In the genomic region with DNA sequence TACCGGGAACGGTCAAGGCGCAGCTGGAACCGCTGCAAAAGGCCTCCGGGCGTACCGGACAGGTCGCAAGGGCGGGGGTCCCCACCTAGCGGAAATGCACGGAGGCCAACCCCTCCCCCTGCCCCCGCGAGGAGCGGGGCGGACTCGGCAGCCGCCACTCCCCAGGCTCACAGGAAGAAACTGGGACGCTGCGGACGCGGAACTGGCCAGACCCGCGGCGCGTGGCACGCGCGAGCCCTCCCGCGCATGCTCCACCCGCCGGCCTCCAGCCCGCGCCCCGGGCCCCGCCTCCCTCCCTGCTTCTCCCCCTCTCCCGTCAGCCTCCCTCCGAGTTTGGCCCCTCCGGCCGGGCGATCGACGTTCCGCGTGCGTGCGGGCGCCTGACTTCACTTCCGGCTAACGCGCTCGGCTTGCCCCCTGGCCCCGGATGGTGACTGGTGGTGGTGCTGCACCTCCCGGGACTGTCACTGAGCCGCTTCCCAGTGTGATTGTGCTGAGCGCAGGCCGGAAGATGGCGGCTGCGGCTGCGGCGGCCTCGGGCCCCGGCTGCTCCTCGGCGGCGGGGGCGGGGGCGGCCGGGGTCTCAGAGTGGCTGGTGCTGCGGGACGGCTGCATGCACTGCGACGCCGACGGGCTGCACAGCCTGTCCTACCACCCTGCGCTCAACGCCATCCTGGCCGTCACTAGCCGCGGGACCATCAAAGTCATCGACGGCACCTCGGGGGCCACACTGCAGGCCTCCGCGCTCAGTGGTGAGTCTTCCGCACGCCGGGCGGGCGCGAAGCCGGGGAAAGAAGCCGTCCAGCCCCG, we compare ENCODE assay signal across 1 cellular context.
A peak's percentile ranks its signal among the peaks of the same experiment; 100 is the strongest.
TF ChIP-seq lines count a peak whose summit lies in the region.

A gene with protein sequence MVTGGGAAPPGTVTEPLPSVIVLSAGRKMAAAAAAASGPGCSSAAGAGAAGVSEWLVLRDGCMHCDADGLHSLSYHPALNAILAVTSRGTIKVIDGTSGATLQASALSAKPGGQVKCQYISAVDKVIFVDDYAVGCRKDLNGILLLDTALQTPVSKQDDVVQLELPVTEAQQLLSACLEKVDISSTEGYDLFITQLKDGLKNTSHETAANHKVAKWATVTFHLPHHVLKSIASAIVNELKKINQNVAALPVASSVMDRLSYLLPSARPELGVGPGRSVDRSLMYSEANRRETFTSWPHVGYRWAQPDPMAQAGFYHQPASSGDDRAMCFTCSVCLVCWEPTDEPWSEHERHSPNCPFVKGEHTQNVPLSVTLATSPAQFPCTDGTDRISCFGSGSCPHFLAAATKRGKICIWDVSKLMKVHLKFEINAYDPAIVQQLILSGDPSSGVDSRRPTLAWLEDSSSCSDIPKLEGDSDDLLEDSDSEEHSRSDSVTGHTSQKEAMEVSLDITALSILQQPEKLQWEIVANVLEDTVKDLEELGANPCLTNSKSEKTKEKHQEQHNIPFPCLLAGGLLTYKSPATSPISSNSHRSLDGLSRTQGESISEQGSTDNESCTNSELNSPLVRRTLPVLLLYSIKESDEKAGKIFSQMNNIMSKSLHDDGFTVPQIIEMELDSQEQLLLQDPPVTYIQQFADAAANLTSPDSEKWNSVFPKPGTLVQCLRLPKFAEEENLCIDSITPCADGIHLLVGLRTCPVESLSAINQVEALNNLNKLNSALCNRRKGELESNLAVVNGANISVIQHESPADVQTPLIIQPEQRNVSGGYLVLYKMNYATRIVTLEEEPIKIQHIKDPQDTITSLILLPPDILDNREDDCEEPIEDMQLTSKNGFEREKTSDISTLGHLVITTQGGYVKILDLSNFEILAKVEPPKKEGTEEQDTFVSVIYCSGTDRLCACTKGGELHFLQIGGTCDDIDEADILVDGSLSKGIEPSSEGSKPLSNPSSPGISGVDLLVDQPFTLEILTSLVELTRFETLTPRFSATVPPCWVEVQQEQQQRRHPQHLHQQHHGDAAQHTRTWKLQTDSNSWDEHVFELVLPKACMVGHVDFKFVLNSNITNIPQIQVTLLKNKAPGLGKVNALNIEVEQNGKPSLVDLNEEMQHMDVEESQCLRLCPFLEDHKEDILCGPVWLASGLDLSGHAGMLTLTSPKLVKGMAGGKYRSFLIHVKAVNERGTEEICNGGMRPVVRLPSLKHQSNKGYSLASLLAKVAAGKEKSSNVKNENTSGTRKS (N-terminal part only) (plus strand): TSS at position 289 of the 810 bp plus-strand sequence. CDS start 139 bp downstream, at position 428.

TF ChIP-seq in K562, 482 proteins besides CTCF, POLR2A, EP300 and RAD21 (continued from another document and continues in another):
- TF ChIP-seq, protein P1, sequence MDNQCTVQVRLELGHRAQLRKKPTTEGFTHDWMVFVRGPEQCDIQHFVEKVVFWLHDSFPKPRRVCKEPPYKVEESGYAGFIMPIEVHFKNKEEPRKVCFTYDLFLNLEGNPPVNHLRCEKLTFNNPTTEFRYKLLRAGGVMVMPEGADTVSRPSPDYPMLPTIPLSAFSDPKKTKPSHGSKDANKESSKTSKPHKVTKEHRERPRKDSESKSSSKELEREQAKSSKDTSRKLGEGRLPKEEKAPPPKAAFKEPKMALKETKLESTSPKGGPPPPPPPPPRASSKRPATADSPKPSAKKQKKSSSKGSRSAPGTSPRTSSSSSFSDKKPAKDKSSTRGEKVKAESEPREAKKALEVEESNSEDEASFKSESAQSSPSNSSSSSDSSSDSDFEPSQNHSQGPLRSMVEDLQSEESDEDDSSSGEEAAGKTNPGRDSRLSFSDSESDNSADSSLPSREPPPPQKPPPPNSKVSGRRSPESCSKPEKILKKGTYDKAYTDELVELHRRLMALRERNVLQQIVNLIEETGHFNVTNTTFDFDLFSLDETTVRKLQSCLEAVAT (IDR thresholded peaks at IDR 0.05), result no peak
- TF ChIP-seq TAL1 (IDR thresholded peaks at IDR 0.05), result no peak
- TF ChIP-seq NR2C1 (IDR thresholded peaks at IDR 0.05), result peak; percentile 95
- peak; percentile 97 for TF ChIP-seq NR2C1 (tag; IDR thresholded peaks at IDR 0.05)
- no peak for TF ChIP-seq ZNF197 (CRISPR knock-in tag; IDR thresholded peaks at IDR 0.05; ENCODE audit: low read depth)
- TF ChIP-seq, protein P2, sequence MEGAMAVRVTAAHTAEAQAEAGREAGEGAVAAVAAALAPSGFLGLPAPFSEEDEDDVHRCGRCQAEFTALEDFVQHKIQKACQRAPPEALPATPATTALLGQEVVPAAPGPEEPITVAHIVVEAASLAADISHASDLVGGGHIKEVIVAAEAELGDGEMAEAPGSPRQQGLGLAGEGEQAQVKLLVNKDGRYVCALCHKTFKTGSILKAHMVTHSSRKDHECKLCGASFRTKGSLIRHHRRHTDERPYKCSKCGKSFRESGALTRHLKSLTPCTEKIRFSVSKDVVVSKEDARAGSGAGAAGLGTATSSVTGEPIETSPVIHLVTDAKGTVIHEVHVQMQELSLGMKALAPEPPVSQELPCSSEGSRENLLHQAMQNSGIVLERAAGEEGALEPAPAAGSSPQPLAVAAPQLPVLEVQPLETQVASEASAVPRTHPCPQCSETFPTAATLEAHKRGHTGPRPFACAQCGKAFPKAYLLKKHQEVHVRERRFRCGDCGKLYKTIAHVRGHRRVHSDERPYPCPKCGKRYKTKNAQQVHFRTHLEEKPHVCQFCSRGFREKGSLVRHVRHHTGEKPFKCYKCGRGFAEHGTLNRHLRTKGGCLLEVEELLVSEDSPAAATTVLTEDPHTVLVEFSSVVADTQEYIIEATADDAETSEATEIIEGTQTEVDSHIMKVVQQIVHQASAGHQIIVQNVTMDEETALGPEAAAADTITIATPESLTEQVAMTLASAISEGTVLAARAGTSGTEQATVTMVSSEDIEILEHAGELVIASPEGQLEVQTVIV (CRISPR knock-in tag; IDR thresholded peaks at IDR 0.05; ENCODE audit: borderline replicate concordance), result no peak
- TF ChIP-seq MEF2D (tag; conservative IDR thresholded peaks at IDR 0.05; ENCODE audit: low read depth), result no peak
- TF ChIP-seq BACH1 (tag; IDR thresholded peaks at IDR 0.05), result no peak
- TF ChIP-seq ZNF224 (CRISPR knock-in tag; IDR thresholded peaks at IDR 0.05), result no peak
- peak; percentile 57; the same call in 1 of the 2 replicates for TF ChIP-seq ZNF766 (CRISPR knock-in tag; conservative IDR thresholded peaks at IDR 0.05)
- TF ChIP-seq DMBX1 (CRISPR knock-in tag; IDR thresholded peaks at IDR 0.05; ENCODE audit: borderline replicate concordance), result no peak
- no peak for TF ChIP-seq ZNF282 (CRISPR knock-in tag; IDR thresholded peaks at IDR 0.05)
- TF ChIP-seq, protein P3, sequence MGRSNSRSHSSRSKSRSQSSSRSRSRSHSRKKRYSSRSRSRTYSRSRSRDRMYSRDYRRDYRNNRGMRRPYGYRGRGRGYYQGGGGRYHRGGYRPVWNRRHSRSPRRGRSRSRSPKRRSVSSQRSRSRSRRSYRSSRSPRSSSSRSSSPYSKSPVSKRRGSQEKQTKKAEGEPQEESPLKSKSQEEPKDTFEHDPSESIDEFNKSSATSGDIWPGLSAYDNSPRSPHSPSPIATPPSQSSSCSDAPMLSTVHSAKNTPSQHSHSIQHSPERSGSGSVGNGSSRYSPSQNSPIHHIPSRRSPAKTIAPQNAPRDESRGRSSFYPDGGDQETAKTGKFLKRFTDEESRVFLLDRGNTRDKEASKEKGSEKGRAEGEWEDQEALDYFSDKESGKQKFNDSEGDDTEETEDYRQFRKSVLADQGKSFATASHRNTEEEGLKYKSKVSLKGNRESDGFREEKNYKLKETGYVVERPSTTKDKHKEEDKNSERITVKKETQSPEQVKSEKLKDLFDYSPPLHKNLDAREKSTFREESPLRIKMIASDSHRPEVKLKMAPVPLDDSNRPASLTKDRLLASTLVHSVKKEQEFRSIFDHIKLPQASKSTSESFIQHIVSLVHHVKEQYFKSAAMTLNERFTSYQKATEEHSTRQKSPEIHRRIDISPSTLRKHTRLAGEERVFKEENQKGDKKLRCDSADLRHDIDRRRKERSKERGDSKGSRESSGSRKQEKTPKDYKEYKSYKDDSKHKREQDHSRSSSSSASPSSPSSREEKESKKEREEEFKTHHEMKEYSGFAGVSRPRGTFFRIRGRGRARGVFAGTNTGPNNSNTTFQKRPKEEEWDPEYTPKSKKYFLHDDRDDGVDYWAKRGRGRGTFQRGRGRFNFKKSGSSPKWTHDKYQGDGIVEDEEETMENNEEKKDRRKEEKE (IDR thresholded peaks at IDR 0.05; ENCODE audit: borderline replicate concordance in 1 of 2, control insufficient read depth in 1 of 2, low read depth in 2 of 2, low read length in 1 of 2), result peak in 1 of 2 experiments; percentile 62; a peak in 1 of 4 replicates
- TF ChIP-seq TRIM28 (IDR thresholded peaks at IDR 0.05), result no peak
- TF ChIP-seq, protein P4, sequence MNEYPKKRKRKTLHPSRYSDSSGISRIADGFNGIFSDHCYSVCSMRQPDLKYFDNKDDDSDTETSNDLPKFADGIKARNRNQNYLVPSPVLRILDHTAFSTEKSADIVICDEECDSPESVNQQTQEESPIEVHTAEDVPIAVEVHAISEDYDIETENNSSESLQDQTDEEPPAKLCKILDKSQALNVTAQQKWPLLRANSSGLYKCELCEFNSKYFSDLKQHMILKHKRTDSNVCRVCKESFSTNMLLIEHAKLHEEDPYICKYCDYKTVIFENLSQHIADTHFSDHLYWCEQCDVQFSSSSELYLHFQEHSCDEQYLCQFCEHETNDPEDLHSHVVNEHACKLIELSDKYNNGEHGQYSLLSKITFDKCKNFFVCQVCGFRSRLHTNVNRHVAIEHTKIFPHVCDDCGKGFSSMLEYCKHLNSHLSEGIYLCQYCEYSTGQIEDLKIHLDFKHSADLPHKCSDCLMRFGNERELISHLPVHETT (CRISPR knock-in tag; conservative IDR thresholded peaks at IDR 0.05 in 1 of 2, IDR thresholded peaks at IDR 0.05 in 1 of 2), result peak in 1 of 2 experiments; percentile 100; a peak in 2 of 4 replicates
- no peak for TF ChIP-seq SLC30A9 (CRISPR knock-in tag; IDR thresholded peaks at IDR 0.05)
- peak; percentile 56 for TF ChIP-seq ZNF384 (IDR thresholded peaks at IDR 0.05; ENCODE audit: low read depth, low read length)
- no peak; the same call in 1 of the 2 replicates for TF ChIP-seq RBM17 (IDR thresholded peaks at IDR 0.05; ENCODE audit: borderline replicate concordance, low read depth, low read length)
- TF ChIP-seq, protein P5, sequence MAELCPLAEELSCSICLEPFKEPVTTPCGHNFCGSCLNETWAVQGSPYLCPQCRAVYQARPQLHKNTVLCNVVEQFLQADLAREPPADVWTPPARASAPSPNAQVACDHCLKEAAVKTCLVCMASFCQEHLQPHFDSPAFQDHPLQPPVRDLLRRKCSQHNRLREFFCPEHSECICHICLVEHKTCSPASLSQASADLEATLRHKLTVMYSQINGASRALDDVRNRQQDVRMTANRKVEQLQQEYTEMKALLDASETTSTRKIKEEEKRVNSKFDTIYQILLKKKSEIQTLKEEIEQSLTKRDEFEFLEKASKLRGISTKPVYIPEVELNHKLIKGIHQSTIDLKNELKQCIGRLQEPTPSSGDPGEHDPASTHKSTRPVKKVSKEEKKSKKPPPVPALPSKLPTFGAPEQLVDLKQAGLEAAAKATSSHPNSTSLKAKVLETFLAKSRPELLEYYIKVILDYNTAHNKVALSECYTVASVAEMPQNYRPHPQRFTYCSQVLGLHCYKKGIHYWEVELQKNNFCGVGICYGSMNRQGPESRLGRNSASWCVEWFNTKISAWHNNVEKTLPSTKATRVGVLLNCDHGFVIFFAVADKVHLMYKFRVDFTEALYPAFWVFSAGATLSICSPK (IDR thresholded peaks at IDR 0.05; ENCODE audit: borderline replicate concordance), result no peak
- TF ChIP-seq, protein P6, sequence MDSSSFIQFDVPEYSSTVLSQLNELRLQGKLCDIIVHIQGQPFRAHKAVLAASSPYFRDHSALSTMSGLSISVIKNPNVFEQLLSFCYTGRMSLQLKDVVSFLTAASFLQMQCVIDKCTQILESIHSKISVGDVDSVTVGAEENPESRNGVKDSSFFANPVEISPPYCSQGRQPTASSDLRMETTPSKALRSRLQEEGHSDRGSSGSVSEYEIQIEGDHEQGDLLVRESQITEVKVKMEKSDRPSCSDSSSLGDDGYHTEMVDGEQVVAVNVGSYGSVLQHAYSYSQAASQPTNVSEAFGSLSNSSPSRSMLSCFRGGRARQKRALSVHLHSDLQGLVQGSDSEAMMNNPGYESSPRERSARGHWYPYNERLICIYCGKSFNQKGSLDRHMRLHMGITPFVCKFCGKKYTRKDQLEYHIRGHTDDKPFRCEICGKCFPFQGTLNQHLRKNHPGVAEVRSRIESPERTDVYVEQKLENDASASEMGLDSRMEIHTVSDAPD (CRISPR knock-in tag; IDR thresholded peaks at IDR 0.05), result no peak
- no peak for TF ChIP-seq SMARCA4 (IDR thresholded peaks at IDR 0.05)
- peak; percentile 46; the same call in 1 of the 2 replicates for TF ChIP-seq TOE1 (IDR thresholded peaks at IDR 0.05; ENCODE audit: borderline replicate concordance)
- TF ChIP-seq TOE1 (CRISPR knock-in tag; IDR thresholded peaks at IDR 0.05; ENCODE audit: borderline replicate concordance, low read depth), result peak; percentile 40; the same call in 1 of the 2 replicates
- no peak for TF ChIP-seq ZBTB1 (CRISPR knock-in tag; IDR thresholded peaks at IDR 0.05; ENCODE audit: borderline replicate concordance, low read depth)
- no peak for TF ChIP-seq ZNF232 (CRISPR knock-in tag; IDR thresholded peaks at IDR 0.05)
- TF ChIP-seq ZNF184 (CRISPR knock-in tag; IDR thresholded peaks at IDR 0.05), result no peak
- TF ChIP-seq, protein P7, sequence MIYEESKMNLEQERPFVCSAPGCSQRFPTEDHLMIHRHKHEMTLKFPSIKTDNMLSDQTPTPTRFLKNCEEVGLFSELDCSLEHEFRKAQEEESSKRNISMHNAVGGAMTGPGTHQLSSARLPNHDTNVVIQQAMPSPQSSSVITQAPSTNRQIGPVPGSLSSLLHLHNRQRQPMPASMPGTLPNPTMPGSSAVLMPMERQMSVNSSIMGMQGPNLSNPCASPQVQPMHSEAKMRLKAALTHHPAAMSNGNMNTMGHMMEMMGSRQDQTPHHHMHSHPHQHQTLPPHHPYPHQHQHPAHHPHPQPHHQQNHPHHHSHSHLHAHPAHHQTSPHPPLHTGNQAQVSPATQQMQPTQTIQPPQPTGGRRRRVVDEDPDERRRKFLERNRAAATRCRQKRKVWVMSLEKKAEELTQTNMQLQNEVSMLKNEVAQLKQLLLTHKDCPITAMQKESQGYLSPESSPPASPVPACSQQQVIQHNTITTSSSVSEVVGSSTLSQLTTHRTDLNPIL (CRISPR knock-in tag; IDR thresholded peaks at IDR 0.05), result no peak
- no peak for TF ChIP-seq ZNF75A (CRISPR knock-in tag; IDR thresholded peaks at IDR 0.05)
- no peak; the same call in 1 of the 2 replicates for TF ChIP-seq RAD51 (IDR thresholded peaks at IDR 0.05; ENCODE audit: borderline replicate concordance, low read depth)
- TF ChIP-seq, protein P8, sequence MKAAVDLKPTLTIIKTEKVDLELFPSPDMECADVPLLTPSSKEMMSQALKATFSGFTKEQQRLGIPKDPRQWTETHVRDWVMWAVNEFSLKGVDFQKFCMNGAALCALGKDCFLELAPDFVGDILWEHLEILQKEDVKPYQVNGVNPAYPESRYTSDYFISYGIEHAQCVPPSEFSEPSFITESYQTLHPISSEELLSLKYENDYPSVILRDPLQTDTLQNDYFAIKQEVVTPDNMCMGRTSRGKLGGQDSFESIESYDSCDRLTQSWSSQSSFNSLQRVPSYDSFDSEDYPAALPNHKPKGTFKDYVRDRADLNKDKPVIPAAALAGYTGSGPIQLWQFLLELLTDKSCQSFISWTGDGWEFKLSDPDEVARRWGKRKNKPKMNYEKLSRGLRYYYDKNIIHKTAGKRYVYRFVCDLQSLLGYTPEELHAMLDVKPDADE (conservative IDR thresholded peaks at IDR 0.05; ENCODE audit: control insufficient read depth, low read depth, low read length), result peak; percentile 64; the same call in 1 of the 2 replicates
- no peak for TF ChIP-seq EZH2 (IDR thresholded peaks at IDR 0.05; ENCODE audit: borderline replicate concordance, low read depth, low read length)
